Comparison of ENCODE assay signal across 10 cellular contexts in the genomic region with DNA sequence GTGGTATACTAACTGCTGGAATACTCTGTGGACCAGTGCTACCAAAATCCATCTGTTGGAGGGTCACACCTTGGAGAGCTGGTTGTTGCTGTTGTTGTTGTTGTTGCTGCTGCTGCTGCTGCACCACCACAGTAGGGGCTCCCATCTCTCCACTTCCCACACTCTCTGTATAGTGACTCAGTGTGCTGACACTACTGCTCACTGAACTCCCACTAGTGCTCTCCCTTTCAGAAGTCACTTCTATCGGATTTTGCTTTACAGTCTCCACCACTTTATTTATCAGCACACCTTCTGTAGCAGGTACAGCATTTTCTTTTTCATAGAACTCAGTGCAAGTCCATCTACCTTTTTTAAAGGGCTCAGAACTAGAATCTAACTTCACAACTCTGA. TPM values are rescaled to one million over a fixed set of nuclear protein-coding genes. Genes with fewer than 3 reads are reported as not detected.
DNase-seq lines count a peak whose midpoint lies in the region; ATAC-seq, FAIRE-seq and TF ChIP-seq lines count a peak whose summit lies in the region.
"Had no signal": no experiment of that assay in that cellular context is flagged by ENCODE, and none has a peak within 500 bp of the region (broad histone marks: within the 10 kb centered on the region; RNA-seq: fewer than 3 reads in every experiment).

No MANE protein-coding gene starts in this region.

- H3K27ac Mint-ChIP-seq in GM23338: no peak overlapping the region
- H3K27ac Mint-ChIP-seq in mesothelial cell of epicardium: no peak overlapping the region

- H3K4me3 Mint-ChIP-seq in GM23338 (peak overlapping the region; percentile 95), mesothelial cell of epicardium (peak overlapping the region; percentile 96)

- no peaks in the 10 kb centered on the region for H3K27me3 ChIP-seq in A673 (replicated peaks; ENCODE audit: insufficient read depth, low read depth, low read length, poor library complexity)
- no peaks in the 10 kb centered on the region for H3K27me3 ChIP-seq in GM23338 (ENCODE audit: insufficient read depth)
- H3K27me3 ChIP-seq in bronchial epithelial cell (ENCODE audit: control insufficient read depth, insufficient read depth, low read length): no peaks in the 10 kb centered on the region
- no peaks in the 10 kb centered on the region for H3K27me3 ChIP-seq in small intestine (ENCODE audit: control insufficient read depth in 2 of 2, insufficient read depth in 2 of 2, low read length in 2 of 2)
- H3K27me3 ChIP-seq in upper lobe of left lung: no peaks in the 10 kb centered on the region

- no peak for DNase-seq in A673 (ENCODE audit: low spot score)
- DNase-seq in GM23338 (ENCODE audit: low spot score): no peak
- DNase-seq in bronchial epithelial cell (ENCODE audit: low read depth): peak; percentile 26
- no peak for DNase-seq in mesothelial cell of epicardium (ENCODE audit: low spot score in 2 of 2, unreplicated experiment in 2 of 2)
- DNase-seq in small intestine: no peak
- no peak for DNase-seq in upper lobe of left lung
- DNase-seq: NCI-H1417 treated with DMSO at 0.1 percent for 48 hours, Right ventricle myocardium superior had no signal

- peaks cover 11% of the 10 kb centered on the region; the same call in 1 of the 2 replicates for H4K20me1 ChIP-seq in GM23338 (replicated peaks; ENCODE audit: insufficient read depth)

- no peaks in the 10 kb centered on the region for H3K9me2 ChIP-seq in GM23338 (ENCODE audit: insufficient read depth)

- H3F3A ChIP-seq in GM23338 (replicated peaks; ENCODE audit: low read depth): peaks cover 4% of the 10 kb centered on the region; the same call in 1 of the 2 replicates

- H3K9me3 ChIP-seq in A673 (ENCODE audit: low read depth, low read length, poor library complexity, severe bottlenecking) (no peaks in the 10 kb centered on the region), small intestine (ENCODE audit: control insufficient read depth, low read depth) (no peaks in the 10 kb centered on the region), upper lobe of left lung (no peaks in the 10 kb centered on the region)

- no peak overlapping the region for H3K4me3 ChIP-seq in A673 (ENCODE audit: low read depth, low read length, poor library complexity, severe bottlenecking)
- peak overlapping the region; percentile 71 for H3K4me3 ChIP-seq in GM23338
- no peak overlapping the region for H3K4me3 ChIP-seq in bronchial epithelial cell (ENCODE audit: low read depth, low read length)
- H3K4me3 ChIP-seq in small intestine (ENCODE audit: low read depth in 1 of 2, low read length in 2 of 2): peak overlapping the region in 1 of 2 donors; percentile 17
- H3K4me3 ChIP-seq in upper lobe of left lung: peak overlapping the region in 2 of 4 donors; percentile 94 to 99

- FAIRE-seq in bronchial epithelial cell (lab: Jason Lieb, UNC) (no peak), small intestine (lab: Jason Lieb, UNC) (no peak)

- peaks cover 68% of the 10 kb centered on the region for H3K79me2 ChIP-seq in GM23338 (replicated peaks; ENCODE audit: insufficient read depth)

- H3K27me3 Mint-ChIP-seq in GM23338 (ENCODE audit: insufficient read depth, low read depth, poor library complexity) (peaks cover 11% of the 10 kb centered on the region), mesothelial cell of epicardium (ENCODE audit: low read depth) (no peaks in the 10 kb centered on the region)

- peak overlapping the region; percentile 75 for H3K4me2 ChIP-seq in GM23338

- H3K36me3 ChIP-seq in A673 (ENCODE audit: insufficient read depth, low read length, poor library complexity, severe bottlenecking) (peaks cover 6% of the 10 kb centered on the region), GM23338 (ENCODE audit: insufficient read depth) (no peaks in the 10 kb centered on the region), bronchial epithelial cell (ENCODE audit: control insufficient read depth, insufficient read depth, low read length) (no peaks in the 10 kb centered on the region), small intestine (ENCODE audit: control insufficient read depth in 2 of 2, insufficient read depth in 2 of 2, low read length in 2 of 2) (no peaks in the 10 kb centered on the region), upper lobe of left lung (no peaks in the 10 kb centered on the region)

- H3K27ac ChIP-seq in A673 (ENCODE audit: low read depth, low read length, poor library complexity, severe bottlenecking) (no peak overlapping the region), GM23338 (ENCODE audit: low read depth) (no peak overlapping the region), small intestine (ENCODE audit: low read depth in 1 of 2, low read length in 1 of 2) (no peak overlapping the region), upper lobe of left lung (no peak overlapping the region)

- ATAC-seq in GM23338: no peak
- no peak for ATAC-seq in HG03439 (IDR thresholded peaks at IDR 0.05; ENCODE audit: unreplicated experiment)
- ATAC-seq in HG03135 (IDR thresholded peaks at IDR 0.05; ENCODE audit: unreplicated experiment): no peak
- no peak for ATAC-seq in upper lobe of left lung (ENCODE audit: low FRiP score in 2 of 2)

- H2AFZ ChIP-seq in GM23338: no peak overlapping the region

- H3K36me3 Mint-ChIP-seq in GM23338 (ENCODE audit: low read depth) (peaks cover 43% of the 10 kb centered on the region), mesothelial cell of epicardium (peaks cover 4% of the 10 kb centered on the region)

- POLR2A ChIA-PET in A673 (lab: Charles Lee; ENCODE audit: low non-redundant PET): no interaction called here

- intact Hi-C loops in A673 (cut with micrococcal nuclease; ENCODE audit: unreplicated experiment): no loop called here

- H3K4me1 ChIP-seq in A673 (ENCODE audit: insufficient read depth, low read length, poor library complexity, severe bottlenecking): peaks cover 38% of the 10 kb centered on the region
- peaks cover 35% of the 10 kb centered on the region for H3K4me1 ChIP-seq in GM23338 (ENCODE audit: insufficient read depth)
- H3K4me1 ChIP-seq in small intestine (ENCODE audit: control insufficient read depth in 2 of 2, insufficient read depth in 1 of 2, low read depth in 1 of 2, low read length in 1 of 2): peaks cover 7 to 12% of the 10 kb centered on the region in 2 donors
- peaks cover 18 to 31% (median 21%) of the 10 kb centered on the region in 4 donors for H3K4me1 ChIP-seq in upper lobe of left lung

- H3K9me3 Mint-ChIP-seq in GM23338 (no peaks in the 10 kb centered on the region), mesothelial cell of epicardium (no peaks in the 10 kb centered on the region)

- TF ChIP-seq CTCF in A673 (conservative IDR thresholded peaks at IDR 0.05; ENCODE audit: low read depth, low read length): no peak
- TF ChIP-seq CTCF in GM23338 (conservative IDR thresholded peaks at IDR 0.05; ENCODE audit: low read depth in 2 of 2): no peak
- TF ChIP-seq CTCF in bronchial epithelial cell (IDR thresholded peaks at IDR 0.05; ENCODE audit: insufficient read depth, low read length, severe bottlenecking): no peak
- TF ChIP-seq CTCF in mesothelial cell of epicardium (IDR thresholded peaks at IDR 0.05; ENCODE audit: unreplicated experiment): peak; percentile 7
- no peak for TF ChIP-seq CTCF in upper lobe of left lung (IDR thresholded peaks at IDR 0.05)

- peaks cover 50% of the 10 kb centered on the region for H3K4me1 Mint-ChIP-seq in GM23338
- H3K4me1 Mint-ChIP-seq in mesothelial cell of epicardium: peaks cover 60% of the 10 kb centered on the region

- no peak for TF ChIP-seq POLR2A in upper lobe of left lung (IDR thresholded peaks at IDR 0.05)

- WGBS in small intestine, 3 donors: 8 to 51% (median 38%) methylated on average over 1 of the region's 1 CpG
- WGBS in upper lobe of left lung, 2 donors: 72 to 84% methylated on average over 1 of the region's 1 CpG

- BruUV-seq in A673 (replicated peaks; lab: Mats Ljungman, UMichigan): TSS peak; percentile 6

- CTCF ChIA-PET in A673 (lab: Charles Lee): interaction anchor here (0.8 kb wide), 1 partner anchor 51 kb away, joined by 3 read pairs; no protein-coding TSS in a partner anchor

- no peak for TF ChIP-seq EP300 in upper lobe of left lung (IDR thresholded peaks at IDR 0.05)

TF ChIP-seq in GM23338, 12 proteins besides CTCF, POLR2A, EP300 and RAD21 (continues in another document):
- TF ChIP-seq, protein P1, sequence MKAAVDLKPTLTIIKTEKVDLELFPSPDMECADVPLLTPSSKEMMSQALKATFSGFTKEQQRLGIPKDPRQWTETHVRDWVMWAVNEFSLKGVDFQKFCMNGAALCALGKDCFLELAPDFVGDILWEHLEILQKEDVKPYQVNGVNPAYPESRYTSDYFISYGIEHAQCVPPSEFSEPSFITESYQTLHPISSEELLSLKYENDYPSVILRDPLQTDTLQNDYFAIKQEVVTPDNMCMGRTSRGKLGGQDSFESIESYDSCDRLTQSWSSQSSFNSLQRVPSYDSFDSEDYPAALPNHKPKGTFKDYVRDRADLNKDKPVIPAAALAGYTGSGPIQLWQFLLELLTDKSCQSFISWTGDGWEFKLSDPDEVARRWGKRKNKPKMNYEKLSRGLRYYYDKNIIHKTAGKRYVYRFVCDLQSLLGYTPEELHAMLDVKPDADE (IDR thresholded peaks at IDR 0.05): no peak
- TF ChIP-seq ZNF114 (CRISPR knock-in tag; IDR thresholded peaks at IDR 0.05) (no peak), NANOG (IDR thresholded peaks at IDR 0.05; ENCODE audit: borderline replicate concordance) (no peak), JUNB (IDR thresholded peaks at IDR 0.05; ENCODE audit: unreplicated experiment) (no peak), EZH2 (IDR thresholded peaks at IDR 0.05; ENCODE audit: low read depth, unreplicated experiment) (no peak)

RNA-seq across cellular contexts. Expression of a gene that starts 1.7 kb away (rescaled TPM):
- total RNA-seq in A673 (2021) (37.2 and 40.4 TPM in 2 replicates), bronchial epithelial cell (67.3 and 70.8 TPM in 2 replicates), mesothelial cell of epicardium (98.8 to 103 TPM (median 99.5 TPM) in 3 replicates), upper lobe of left lung (100 to 1,000 TPM in 4 of 6 donors, 10 to 100 TPM in 2; 66.0 to 158 (median 115) TPM)
- total RNA-seq in GM23338 (2014; rRNA removed; shearing (Covaris generic)): 101 and 114 TPM in 2 replicates
- polyA plus RNA-seq in GM23338 (2016; fragmentation: Nextera tagmentation; extraction: Ambion mirVana) (50.5 and 58.5 TPM in 2 replicates), small intestine (100 to 1,000 TPM in 1 of 3 donors, 10 to 100 TPM in 2; 51.6 to 101 (median 72.5) TPM)
